3 cellular contexts compared by ENCODE assay signal in the genomic region with DNA sequence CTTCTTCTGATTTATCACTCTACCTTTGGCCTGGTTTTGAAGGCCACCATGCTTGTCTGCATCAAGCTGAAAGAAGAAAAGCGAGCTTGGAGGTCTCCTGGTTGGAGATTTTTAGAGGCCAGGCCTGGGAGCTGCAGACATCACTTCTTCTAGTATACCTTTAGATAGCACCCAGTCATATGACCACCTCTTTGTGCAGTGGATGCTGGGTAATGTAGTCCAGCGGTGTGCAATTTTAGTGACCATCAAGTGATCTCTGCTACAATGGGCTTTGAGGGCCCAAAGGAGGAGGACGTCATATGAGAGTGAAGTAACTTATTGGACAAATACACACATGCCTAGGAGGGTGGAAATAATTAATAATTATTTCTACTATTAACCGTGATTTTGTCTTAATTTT.
TF ChIP-seq lines count a peak whose summit lies in the region.

No MANE protein-coding gene starts in this region.

TF ChIP-seq in SK-N-SH, 30 proteins besides CTCF, POLR2A, EP300 and RAD21:
- TF ChIP-seq, protein P1, sequence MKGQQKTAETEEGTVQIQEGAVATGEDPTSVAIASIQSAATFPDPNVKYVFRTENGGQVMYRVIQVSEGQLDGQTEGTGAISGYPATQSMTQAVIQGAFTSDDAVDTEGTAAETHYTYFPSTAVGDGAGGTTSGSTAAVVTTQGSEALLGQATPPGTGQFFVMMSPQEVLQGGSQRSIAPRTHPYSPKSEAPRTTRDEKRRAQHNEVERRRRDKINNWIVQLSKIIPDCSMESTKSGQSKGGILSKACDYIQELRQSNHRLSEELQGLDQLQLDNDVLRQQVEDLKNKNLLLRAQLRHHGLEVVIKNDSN (IDR thresholded peaks at IDR 0.05; ENCODE audit: borderline replicate concordance, low read depth), result peak; percentile 84; the same call in 1 of the 2 replicates
- TF ChIP-seq GABPA (IDR thresholded peaks at IDR 0.05; ENCODE audit: low read depth) (no peak), SIN3A (IDR thresholded peaks at IDR 0.05; ENCODE audit: borderline replicate concordance, low read depth, low read length) (no peak)

TF ChIP-seq in SK-N-SH treated with all-trans-retinoic acid at 6 μM for 48 hours, 23 proteins besides CTCF, POLR2A, EP300 and RAD21:
- TF ChIP-seq TSHZ2 (CRISPR knock-in tag; IDR thresholded peaks at IDR 0.05), result no peak
- no peak for TF ChIP-seq POU6F1 (CRISPR knock-in tag; IDR thresholded peaks at IDR 0.05; ENCODE audit: borderline replicate concordance, low read depth)
- TF ChIP-seq ZFP30 (CRISPR knock-in tag; IDR thresholded peaks at IDR 0.05), result no peak
- no peak for TF ChIP-seq ZNF8 (CRISPR knock-in tag; IDR thresholded peaks at IDR 0.05)

TF ChIP-seq in HCT116, 20 proteins besides CTCF, POLR2A, EP300 and RAD21 (continued from another document):
- TF ChIP-seq ZBTB33 (IDR thresholded peaks at IDR 0.05; ENCODE audit: extremely low read depth, insufficient replicate concordance, low read length), result no peak
- no peak for TF ChIP-seq CEBPB (IDR thresholded peaks at IDR 0.05; ENCODE audit: low read depth)
- TF ChIP-seq FOSL1 (IDR thresholded peaks at IDR 0.05; ENCODE audit: low read depth), result no peak
- no peak for TF ChIP-seq YY1 (IDR thresholded peaks at IDR 0.05; ENCODE audit: extremely low read depth, insufficient replicate concordance, low read depth, low read length)
